ENCODE assay signal across 18 cellular contexts in genomic region chr10:6748981-6749630, GRCh38.
DNase-seq lines count a peak whose midpoint lies in the region; ATAC-seq, FAIRE-seq and TF ChIP-seq lines count a peak whose summit lies in the region.
"Had no signal": no experiment of that assay in that cellular context is flagged by ENCODE, and none has a peak within 500 bp of the region (broad histone marks: within the 10 kb centered on the region; RNA-seq: fewer than 3 reads in every experiment).

No MANE protein-coding gene starts in this region.

- H3K9me3 ChIP-seq in AG04450 (ENCODE audit: control insufficient read depth, insufficient read depth, low read length) = no peaks in the 10 kb centered on the region
- H3K9me3 ChIP-seq in astrocyte (ENCODE audit: insufficient read depth, low read depth, low read length) = no peaks in the 10 kb centered on the region
- H3K9me3 ChIP-seq: pancreas, upper lobe of left lung had no signal

- CTCF ChIA-PET in AG04450 (lab: Charles Lee) = no interaction called here

- no peaks in the 10 kb centered on the region for H3K9me3 Mint-ChIP-seq in astrocyte (ENCODE audit: unreplicated experiment)

- no peak for ATAC-seq in HG03354 (IDR thresholded peaks at IDR 0.05; ENCODE audit: poor library complexity, severe bottlenecking, unreplicated experiment)
- ATAC-seq in GM19455 (IDR thresholded peaks at IDR 0.05; ENCODE audit: unreplicated experiment) = no peak
- ATAC-seq: activated CD4-positive, CD25-positive, alpha-beta regulatory T cell treated with anti-CD3 and anti-CD28 coated beads, Interleukin-2, amount 50 U/mL, for 24 hours; GM12878; pancreas had no signal

- peaks cover 14% of the 10 kb centered on the region for H3K4me1 ChIP-seq in astrocyte (ENCODE audit: insufficient read depth, low read length)
- H3K4me1 ChIP-seq: pancreas, upper lobe of left lung had no signal

- H3K36me3 ChIP-seq in astrocyte (ENCODE audit: insufficient read depth, low read length) = no peaks in the 10 kb centered on the region
- H3K36me3 ChIP-seq: pancreas, upper lobe of left lung had no signal

- no peak overlapping the region for H3K9ac ChIP-seq in astrocyte (ENCODE audit: low read length)

- no peaks in the 10 kb centered on the region for H3K4me1 Mint-ChIP-seq in astrocyte (ENCODE audit: low read depth, unreplicated experiment)
- H3K4me1 Mint-ChIP-seq: mesothelial cell of epicardium had no signal

- POLR2A ChIA-PET in AG04450 (lab: Yijun Ruan, JAX) = interaction anchor here (0.5 to 0.7 kb wide), 3 partner anchors 11 to 63 kb away, joined by 3 read pairs; no protein-coding TSS in a partner anchor

- no peak overlapping the region for H2AFZ ChIP-seq in astrocyte (ENCODE audit: low read depth, low read length)

- no peak overlapping the region for H3K27ac Mint-ChIP-seq in astrocyte (ENCODE audit: unreplicated experiment)
- H3K27ac Mint-ChIP-seq: mesothelial cell of epicardium had no signal

- H4K20me1 ChIP-seq in astrocyte (ENCODE audit: insufficient read depth, low read length) = no peaks in the 10 kb centered on the region

- TF ChIP-seq CTCF in AG04450 (IDR thresholded peaks at IDR 0.05; ENCODE audit: low read depth, low read length) (no peak), astrocyte (IDR thresholded peaks at IDR 0.05; ENCODE audit: insufficient read depth, low read depth, low read length) (no peak)

- DNase-seq in AG04450 (ENCODE audit: low read depth, low spot score) = no peak
- peak; percentile 49 for DNase-seq in HS-5 (ENCODE audit: low read depth)
- peak; percentile 89 for DNase-seq in astrocyte (ENCODE audit: low read depth)
- peak; percentile 34 for DNase-seq in iris pigment epithelial cell (ENCODE audit: low read depth)
- no peak for DNase-seq in activated effector memory CD4-positive, alpha-beta T cell treated with Interleukin-2 at 50 U/mL for 16 hours
- no peak for DNase-seq in NCI-H1930 (lab: John Stamatoyannopoulos, UW)
- DNase-seq: anterior cingulate cortex, DMS53, hypothalamus, NCI-H2171, pancreas, upper lobe of left lung had no signal

- peak; percentile 41 for FAIRE-seq in astrocyte (lab: Jason Lieb, UNC)
- FAIRE-seq: endometrium, GM12878, pancreas had no signal

- H3K27ac ChIP-seq in AG04450 (ENCODE audit: low read depth, low read length) (peak overlapping the region; percentile 3), astrocyte (ENCODE audit: low read depth, low read length) (peak overlapping the region; percentile 66)
- H3K27ac ChIP-seq: pancreas, upper lobe of left lung had no signal

- H3K27me3 ChIP-seq in AG04450 (ENCODE audit: control insufficient read depth, insufficient read depth, low read length) (no peaks in the 10 kb centered on the region), astrocyte (ENCODE audit: insufficient read depth, low read length) (no peaks in the 10 kb centered on the region)
- H3K27me3 ChIP-seq: pancreas, upper lobe of left lung had no signal

- H3K4me3 Mint-ChIP-seq in astrocyte (ENCODE audit: unreplicated experiment) = no peak overlapping the region
- H3K4me3 Mint-ChIP-seq: mesothelial cell of epicardium had no signal

- H3K4me3 ChIP-seq in AG04450 (ENCODE audit: low read depth, low read length) (no peak overlapping the region), astrocyte (ENCODE audit: insufficient read depth, low read depth, low read length) (peak overlapping the region; percentile 36)
- H3K4me3 ChIP-seq: GM12878, pancreas, upper lobe of left lung had no signal

- no peaks in the 10 kb centered on the region for H3K79me2 ChIP-seq in astrocyte (ENCODE audit: insufficient read depth, low read length)

- peak overlapping the region; percentile 81 for H3K4me2 ChIP-seq in astrocyte (ENCODE audit: low read length)

- H3K27me3 Mint-ChIP-seq in astrocyte (ENCODE audit: low read depth, unreplicated experiment) = peaks cover 5% of the 10 kb centered on the region

- H3K36me3 Mint-ChIP-seq in astrocyte (ENCODE audit: low read depth, unreplicated experiment) = no peaks in the 10 kb centered on the region
- H3K36me3 Mint-ChIP-seq: mesothelial cell of epicardium had no signal

Comparison
In these comparisons a context has a peak if more than half of its experiments do, and no peak if none do; other contexts are left out.
1. DNase-seq: peak in HS-5 (single experiment), astrocyte (single experiment) and iris pigment epithelial cell (single experiment); none in AG04450 (single experiment), activated effector memory CD4-positive, alpha-beta T cell treated with Interleukin-2 at 50 U/mL for 16 hours (single experiment) and NCI-H1930 (0 of 2).